Comparison of ENCODE assay signal across 22 cellular contexts in the genomic region with DNA sequence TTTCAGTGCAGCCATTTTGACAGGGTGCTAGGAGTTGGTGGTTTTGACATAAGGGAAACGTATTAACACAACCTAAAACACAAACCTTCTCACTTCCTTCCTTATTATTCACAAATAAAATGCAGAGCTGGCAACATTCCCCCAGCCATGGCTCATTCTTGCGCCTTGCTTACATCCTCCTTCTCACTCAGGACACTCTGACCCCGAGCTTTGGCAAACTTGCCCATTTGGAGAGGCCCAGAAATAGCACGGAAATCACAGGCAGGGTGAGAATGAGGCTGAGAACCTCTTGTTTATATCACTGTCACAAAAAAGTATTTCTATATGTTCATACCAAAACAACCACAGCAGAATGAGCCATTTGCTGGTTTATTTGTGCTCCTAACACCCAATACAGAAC.
DNase-seq lines count a peak whose midpoint lies in the region; ATAC-seq and TF ChIP-seq lines count a peak whose summit lies in the region.
"Had no signal": no experiment of that assay in that cellular context is flagged by ENCODE, and none has a peak within 500 bp of the region (broad histone marks: within the 10 kb centered on the region; RNA-seq: fewer than 3 reads in every experiment).

No MANE protein-coding gene starts in this region.

- 20 to 33% (median 29%) methylated on average over 4 of the region's 4 CpGs for WGBS in heart left ventricle, 4 donors

- no peak overlapping the region for H3K4me2 ChIP-seq in PC-3 (ENCODE audit: low read length)
- H3K4me2 ChIP-seq: BLaER1 had no signal

- no peaks in the 10 kb centered on the region for H3K79me2 ChIP-seq in PC-3 (ENCODE audit: low read length)

- no peaks in the 10 kb centered on the region for H3K9me3 ChIP-seq in right atrium auricular region
- no peaks in the 10 kb centered on the region for H3K9me3 ChIP-seq in heart left ventricle
- no peaks in the 10 kb centered on the region for H3K9me3 ChIP-seq in neutrophil
- no peaks in the 10 kb centered on the region for H3K9me3 ChIP-seq in PC-3 (ENCODE audit: low read length)
- H3K9me3 ChIP-seq: BLaER1, Peyer's patch, SJSA1 had no signal

- H2AFZ ChIP-seq in PC-3 (ENCODE audit: low read length): no peak overlapping the region
- H2AFZ ChIP-seq: GM23248 had no signal

- no peaks in the 10 kb centered on the region for H3K9me2 ChIP-seq in PC-3 (replicated peaks; ENCODE audit: low read length)

- H3K9ac ChIP-seq in PC-3 (ENCODE audit: low read length): no peak overlapping the region
- H3K9ac ChIP-seq: BLaER1, GM23248 had no signal

- no peak overlapping the region for H3K27ac ChIP-seq in right atrium auricular region
- H3K27ac ChIP-seq in heart left ventricle: no peak overlapping the region
- peak overlapping the region; percentile 71 for H3K27ac ChIP-seq in neutrophil
- H3K27ac ChIP-seq in PC-3 (ENCODE audit: low read length): no peak overlapping the region
- H3K27ac ChIP-seq in RWPE1: no peak overlapping the region
- H3K27ac ChIP-seq: BLaER1, GM23248, Peyer's patch, SJSA1 had no signal

- TF ChIP-seq POLR2A in heart left ventricle (IDR thresholded peaks at IDR 0.05): no peak

- intact Hi-C loops in Right ventricle myocardium superior (cut with DNase I) (no loop called here), heart left ventricle (cut with DNase I) (loop anchor here in 1 of 10 donors (10.0 kb wide), 1 partner anchor 57 kb away; no protein-coding TSS in a partner anchor), PC-3 (cut with micrococcal nuclease) (no loop called here)

- H3K27me3 ChIP-seq in right atrium auricular region: no peaks in the 10 kb centered on the region
- no peaks in the 10 kb centered on the region for H3K27me3 ChIP-seq in heart left ventricle
- H3K27me3 ChIP-seq in neutrophil: no peaks in the 10 kb centered on the region
- H3K27me3 ChIP-seq in PC-3 (ENCODE audit: low read length): no peaks in the 10 kb centered on the region
- H3K27me3 ChIP-seq in H7 (ENCODE audit: control insufficient read depth, insufficient read depth, low read length): no peaks in the 10 kb centered on the region
- H3K27me3 ChIP-seq: BLaER1, Peyer's patch, SJSA1 had no signal

- H3F3A ChIP-seq in PC-3 (ENCODE audit: low read length, unreplicated experiment): no peaks in the 10 kb centered on the region

- H4K20me1 ChIP-seq in PC-3 (ENCODE audit: low read length): no peaks in the 10 kb centered on the region
- H4K20me1 ChIP-seq: BLaER1 had no signal

- H3K4me1 ChIP-seq in right atrium auricular region (peaks cover 0 to 7% of the 10 kb centered on the region in 2 donors), heart left ventricle (peaks cover 0 to 8% (median 0%) of the 10 kb centered on the region in 12 donors), neutrophil (ENCODE audit: control insufficient read depth in 1 of 2, insufficient read depth in 1 of 2, low read depth in 1 of 2, low read length in 1 of 2) (peaks cover 15 to 34% of the 10 kb centered on the region in 2 experiments), PC-3 (ENCODE audit: insufficient read depth, low read length) (no peaks in the 10 kb centered on the region)
- H3K4me1 ChIP-seq: Peyer's patch, SJSA1 had no signal

- CTCF ChIA-PET in PC-3 (lab: Charles Lee) (no interaction called here), RWPE1 (lab: Yijun Ruan, JAX) (no interaction called here)

- DNase-seq in Right ventricle myocardium superior (no peak), right atrium auricular region (ENCODE audit: low spot score) (no peak), heart left ventricle (peak in 4 of 5 donors; percentile 18 to 50 (median 30)), AG08395 (ENCODE audit: low spot score) (no peak), PC-3 (no peak), H7 (no peak), RWPE1 (ENCODE audit: low spot score) (no peak)
- DNase-seq: CD4-positive, alpha-beta T cell; GM23248; H9; Karpas-422; NCI-H1092 treated with DMSO at 0.1 percent for 48 hours; NCI-H1436; NCI-H1930; NCI-H2107; NCI-H2227 treated with DMSO at 0.1 percent for 48 hours; NCI-H526 treated with DMSO at 0.1 percent for 48 hours; Peyer's patch had no signal

- POLR2A ChIA-PET in PC-3 (lab: Charles Lee; ENCODE audit: unreplicated experiment): no interaction called here
- POLR2A ChIA-PET in RWPE1 (lab: Yijun Ruan, JAX; ENCODE audit: low non-redundant PET): no interaction called here

- no peaks in the 10 kb centered on the region for H3K36me3 ChIP-seq in right atrium auricular region
- H3K36me3 ChIP-seq in heart left ventricle: no peaks in the 10 kb centered on the region
- H3K36me3 ChIP-seq in neutrophil: no peaks in the 10 kb centered on the region
- H3K36me3 ChIP-seq in PC-3 (ENCODE audit: low read depth, low read length): no peaks in the 10 kb centered on the region
- no peaks in the 10 kb centered on the region for H3K36me3 ChIP-seq in H7 (replicated peaks; ENCODE audit: control insufficient read depth, insufficient read depth, low read length)
- H3K36me3 ChIP-seq: BLaER1, Peyer's patch, SJSA1 had no signal

- H3K4me3 ChIP-seq in right atrium auricular region (no peak overlapping the region), heart left ventricle (no peak overlapping the region), neutrophil (ENCODE audit: low read depth in 1 of 2, low read length in 1 of 2) (peak overlapping the region in 1 of 2 experiments; percentile 34), PC-3 (ENCODE audit: low read length) (no peak overlapping the region), H7 (ENCODE audit: insufficient read depth, low read depth, low read length) (no peak overlapping the region)
- H3K4me3 ChIP-seq: BLaER1, GM23248, Peyer's patch, SJSA1 had no signal

- no TSS peak for BruUV-seq in PC-3 (replicated peaks; lab: Mats Ljungman, UMichigan)

- ATAC-seq in Right ventricle myocardium superior (ENCODE audit: poor library complexity): peak; percentile 71
- peak; percentile 60 to 82 (median 77) for ATAC-seq in heart left ventricle
- no peak for ATAC-seq in PC-3
- ATAC-seq: HepG2 had no signal

- TF ChIP-seq CTCF in right atrium auricular region (IDR thresholded peaks at IDR 0.05) (no peak), heart left ventricle (IDR thresholded peaks at IDR 0.05) (no peak), neutrophil (IDR thresholded peaks at IDR 0.05) (no peak), PC-3 (conservative IDR thresholded peaks at IDR 0.05; ENCODE audit: low read depth, low read length) (no peak), RWPE1 (conservative IDR thresholded peaks at IDR 0.05; ENCODE audit: low read depth) (no peak)

Comparison
In these comparisons a context has a peak if more than half of its experiments do, and no peak if none do; other contexts are left out.
1. DNase-seq: peak in heart left ventricle (4 of 5); none in Right ventricle myocardium superior (single experiment), right atrium auricular region (single experiment), AG08395 (single experiment), PC-3 (single experiment), H7 (single experiment) and RWPE1 (single experiment).